Comparison of ENCODE assay signal across 5 cellular contexts in the genomic region with DNA sequence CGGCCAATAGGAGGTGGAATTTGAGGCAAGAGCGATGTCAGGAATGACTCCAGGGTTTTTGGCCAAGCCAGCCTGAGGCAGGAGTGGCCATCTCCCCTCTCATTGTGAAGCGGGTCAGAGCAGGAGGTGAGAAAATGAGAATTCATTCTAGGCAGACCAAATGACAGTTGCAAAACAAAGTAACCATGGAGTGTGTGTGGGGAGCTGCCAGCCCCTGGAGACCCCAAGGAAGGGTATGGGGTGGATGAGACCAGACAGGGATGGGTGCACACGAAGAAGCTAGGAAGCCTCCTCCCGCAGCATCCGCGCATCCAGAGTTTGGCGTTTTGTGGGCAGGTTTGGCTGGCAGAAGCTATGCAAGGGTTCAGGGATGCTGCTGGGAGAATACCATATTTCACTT. TPM values are rescaled to one million over a fixed set of nuclear protein-coding genes. Genes with fewer than 3 reads are reported as not detected.
"Had no signal": no experiment of that assay in that cellular context is flagged by ENCODE, and none has a peak within 500 bp of the region (broad histone marks: within the 10 kb centered on the region; RNA-seq: fewer than 3 reads in every experiment).

No MANE protein-coding gene starts in this region.

- H3K4me1 Mint-ChIP-seq: GM23338, H9 had no signal

- ATAC-seq: GM23338 had no signal

- H3K4me3 Mint-ChIP-seq: GM23338, H9 had no signal

- DNase-seq: H9, HCEC 1CT, IMR-90 had no signal

- H3K9me3 Mint-ChIP-seq: GM23338 had no signal

- H3K27ac Mint-ChIP-seq: GM23338, H9 had no signal

RNA-seq across cellular contexts. Expression of a gene that starts 38.8 kb away (rescaled TPM):
- total RNA-seq: HT-29, IMR-90 had no signal
